In genomic region chr3:184305577-184305976, GRCh38 we compare ENCODE assay signal across 1 cellular context.
TF ChIP-seq lines count a peak whose summit lies in the region.

No MANE protein-coding gene starts in this region.

TF ChIP-seq in A549, 52 proteins besides CTCF, POLR2A, EP300 and RAD21 (continued from another document):
- no peak for TF ChIP-seq BCL3 (IDR thresholded peaks at IDR 0.05)
TF ChIP-seq in A549: peak in this region for 0.
